In the genomic region with DNA sequence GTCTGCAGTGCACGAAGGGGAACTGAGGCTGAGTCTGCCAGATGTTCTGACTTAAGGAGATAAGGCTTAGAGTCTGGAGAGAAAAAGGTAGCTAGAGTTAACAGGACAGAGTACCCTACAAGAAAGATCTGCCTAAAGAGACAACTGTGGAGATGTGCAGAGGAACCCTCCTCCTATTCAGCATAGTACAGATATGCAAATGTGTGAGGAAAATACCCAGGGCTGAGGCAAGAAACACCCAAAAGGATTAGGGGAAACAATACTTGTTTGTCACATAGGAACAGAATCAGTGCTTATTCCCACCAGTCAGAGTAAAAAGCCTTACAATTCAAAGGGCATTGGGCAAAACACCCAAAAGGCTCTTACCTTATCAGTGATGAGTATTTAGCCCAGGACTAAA, we compare ENCODE assay signal across 22 cellular contexts.
A peak's percentile ranks its signal among the peaks of the same experiment; 100 is the strongest.
DNase-seq lines count a peak whose midpoint lies in the region; ATAC-seq, FAIRE-seq and TF ChIP-seq lines count a peak whose summit lies in the region.
"Had no signal": no experiment of that assay in that cellular context is flagged by ENCODE, and none has a peak within 500 bp of the region (broad histone marks: within the 10 kb centered on the region; RNA-seq: fewer than 3 reads in every experiment).

No MANE protein-coding gene starts in this region.

- H3K4me3 ChIP-seq in HAP-1 (no peak overlapping the region), SU-DHL-6 (ENCODE audit: insufficient read depth, low read length, poor library complexity, severe bottlenecking) (no peak overlapping the region), trophoblast cell (ENCODE audit: low read depth, low read length) (no peak overlapping the region)
- H3K4me3 ChIP-seq: BLaER1 treated with 17β-estradiol and CSF1 and Interleukin-3, amounts not matched to agents 10 nM and 100 nM had no signal

- in situ Hi-C loops in HAP-1 (cut with MboI; ENCODE audit: low sequenced_read_pairs): no loop called here

- DNase-seq in HAP-1 (ENCODE audit: low spot score in 2 of 2): peak; percentile 13 to 51
- no peak for DNase-seq in glutamatergic neuron
- no peak for DNase-seq in trophoblast cell
- no peak for DNase-seq in AG08395 (ENCODE audit: low spot score)
- DNase-seq in hypothalamus (lab: John Stamatoyannopoulos, UW): no peak
- no peak for DNase-seq in HTR-8/SVneo (ENCODE audit: insufficient read length, low spot score)
- DNase-seq: Calu3; CD8-positive, alpha-beta T cell; GF-D8; H9; NCI-H1436; NCI-H2029; NCI-H2171; NCI-H82; OCI-M1; SHP77; SK-N-SH; T-cell had no signal

- no peak for TF ChIP-seq CTCF in SU-DHL-6 (IDR thresholded peaks at IDR 0.05; ENCODE audit: insufficient read depth, low read length, poor library complexity, severe bottlenecking)
- TF ChIP-seq CTCF in glutamatergic neuron (IDR thresholded peaks at IDR 0.05; ENCODE audit: partially characterized antibody, unreplicated experiment): no peak

- H3K79me2 ChIP-seq in SU-DHL-6 (ENCODE audit: insufficient read depth, low read length) (peaks cover 27% of the 10 kb centered on the region), trophoblast cell (ENCODE audit: control insufficient read depth, insufficient read depth, low read length, poor library complexity) (no peaks in the 10 kb centered on the region)

- H4K8ac ChIP-seq in trophoblast cell (ENCODE audit: low read depth, low read length): no peak overlapping the region

- H3K9me3 ChIP-seq in HAP-1 (no peaks in the 10 kb centered on the region), SU-DHL-6 (ENCODE audit: insufficient read depth, low read length) (no peaks in the 10 kb centered on the region), trophoblast cell (ENCODE audit: insufficient read depth, low read depth, low read length) (no peaks in the 10 kb centered on the region)
- H3K9me3 ChIP-seq: SK-N-SH had no signal

- no peak overlapping the region for H3K14ac ChIP-seq in trophoblast cell (ENCODE audit: low read length)

- H2AFZ ChIP-seq in SU-DHL-6 (ENCODE audit: low read depth, low read length, severe bottlenecking) (no peak overlapping the region), trophoblast cell (ENCODE audit: insufficient read depth, low read length, poor library complexity) (no peak overlapping the region)

- no peak for FAIRE-seq in HTR-8/SVneo (lab: Jason Lieb, UNC)
- FAIRE-seq: GM12891 had no signal

- H3K9me3 Mint-ChIP-seq in glutamatergic neuron (ENCODE audit: unreplicated experiment): no peaks in the 10 kb centered on the region
- H3K9me3 Mint-ChIP-seq: H9 had no signal

- no CpG with 5 or more reads among the region's 1 CpG for WGBS in trophoblast cell (ENCODE audit: extremely low coverage, insufficient coverage, insufficient read length)

- H4K20me1 ChIP-seq in SU-DHL-6 (ENCODE audit: low read depth, low read length): peaks cover 4% of the 10 kb centered on the region

- peaks cover 53% of the 10 kb centered on the region; the same call in 1 of the 2 replicates for H3F3A ChIP-seq in SU-DHL-6 (ENCODE audit: insufficient read depth)

- H3K36me3 ChIP-seq in HAP-1 (replicated peaks): peaks cover 32% of the 10 kb centered on the region
- H3K36me3 ChIP-seq in SU-DHL-6 (ENCODE audit: low read length): peaks cover 92% of the 10 kb centered on the region
- peaks cover 6 to 8% of the 10 kb centered on the region in 2 experiments for H3K36me3 ChIP-seq in trophoblast cell (ENCODE audit: control insufficient read depth in 1 of 2, insufficient read depth in 2 of 2, low read length in 2 of 2)

- no peak overlapping the region for H3K23ac ChIP-seq in trophoblast cell (ENCODE audit: low read length)

- H3K4me1 Mint-ChIP-seq in glutamatergic neuron (ENCODE audit: low read depth, unreplicated experiment): peaks cover 1% of the 10 kb centered on the region

- H4K91ac ChIP-seq in trophoblast cell (ENCODE audit: low read depth, low read length): no peak overlapping the region

- H3K4me1 ChIP-seq in HAP-1 (peaks cover 4% of the 10 kb centered on the region), trophoblast cell (ENCODE audit: control insufficient read depth in 1 of 2, insufficient read depth in 2 of 2, low read length in 2 of 2) (peaks cover 0 to 3% of the 10 kb centered on the region in 2 experiments)

- H3K27me3 ChIP-seq in HAP-1 (ENCODE audit: low read depth): no peaks in the 10 kb centered on the region
- H3K27me3 ChIP-seq in SU-DHL-6 (ENCODE audit: low read length): no peaks in the 10 kb centered on the region
- no peaks in the 10 kb centered on the region for H3K27me3 ChIP-seq in trophoblast cell (ENCODE audit: insufficient read depth, low read length)
- H3K27me3 ChIP-seq: BLaER1 treated with 17β-estradiol and CSF1 and Interleukin-3, amounts not matched to agents 10 nM and 100 nM had no signal

- peaks cover 8% of the 10 kb centered on the region for H3K36me3 Mint-ChIP-seq in glutamatergic neuron (ENCODE audit: unreplicated experiment)

- no peak overlapping the region for H2BK120ac ChIP-seq in trophoblast cell (ENCODE audit: insufficient read depth, low read length, poor library complexity)

- no peak for ATAC-seq in HG02678 (IDR thresholded peaks at IDR 0.05; ENCODE audit: unreplicated experiment)
- ATAC-seq: CD8-positive, alpha-beta T cell; T-cell had no signal

- H3K27ac ChIP-seq in SU-DHL-6 (ENCODE audit: low read depth, low read length): peak overlapping the region; percentile 3; the same call in 1 of the 2 replicates
- peak overlapping the region; percentile 26 for H3K27ac ChIP-seq in trophoblast cell (ENCODE audit: low read depth, low read length)
- H3K27ac ChIP-seq: BLaER1 treated with 17β-estradiol and CSF1 and Interleukin-3, amounts not matched to agents 10 nM and 100 nM had no signal

- no peak overlapping the region for H3K4ac ChIP-seq in trophoblast cell (ENCODE audit: low read depth, low read length)

- H2BK12ac ChIP-seq in trophoblast cell (ENCODE audit: low read length): no peak overlapping the region

- H3K4me3 Mint-ChIP-seq in glutamatergic neuron (ENCODE audit: unreplicated experiment): no peak overlapping the region
- H3K4me3 Mint-ChIP-seq: CD8-positive, alpha-beta T cell; H9; T-cell had no signal

- peak overlapping the region; percentile 63 for H2BK5ac ChIP-seq in trophoblast cell (ENCODE audit: low read depth, low read length, poor library complexity)

- no peaks in the 10 kb centered on the region for H3K9me2 ChIP-seq in SU-DHL-6 (replicated peaks; ENCODE audit: insufficient read depth, low read length)
- H3K9me2 ChIP-seq: SK-N-SH had no signal

- no peak overlapping the region for H4K12ac ChIP-seq in trophoblast cell (ENCODE audit: low read depth, low read length)

- peak overlapping the region; percentile 57 for H3K27ac Mint-ChIP-seq in glutamatergic neuron (ENCODE audit: unreplicated experiment)
- H3K27ac Mint-ChIP-seq: T-cell had no signal

- H3K9ac ChIP-seq in SU-DHL-6 (ENCODE audit: low read length): no peak overlapping the region
- H3K9ac ChIP-seq in trophoblast cell (ENCODE audit: low read length): no peak overlapping the region
- H3K9ac ChIP-seq: BLaER1 treated with 17β-estradiol and CSF1 and Interleukin-3, amounts not matched to agents 10 nM and 100 nM; SK-N-SH had no signal

- no peak overlapping the region for H2AK5ac ChIP-seq in trophoblast cell (ENCODE audit: low read length)

- H3K4me2 ChIP-seq in SU-DHL-6 (ENCODE audit: low read depth, low read length, poor library complexity, severe bottlenecking) (no peak overlapping the region), trophoblast cell (ENCODE audit: low read length) (no peak overlapping the region)
- H3K4me2 ChIP-seq: BLaER1 treated with 17β-estradiol and CSF1 and Interleukin-3, amounts not matched to agents 10 nM and 100 nM; SK-N-SH had no signal

- H3K79me1 ChIP-seq in trophoblast cell (ENCODE audit: low read length): no peaks in the 10 kb centered on the region

- no peak overlapping the region for H3K18ac ChIP-seq in trophoblast cell (ENCODE audit: low read length)

- H3K27me3 Mint-ChIP-seq in glutamatergic neuron (ENCODE audit: unreplicated experiment): no peaks in the 10 kb centered on the region
- H3K27me3 Mint-ChIP-seq: T-cell had no signal

Comparison
In these comparisons a context has a peak if more than half of its experiments do, and no peak if none do; other contexts are left out.
1. DNase-seq: peak in HAP-1 (2 of 2); none in glutamatergic neuron (single experiment), trophoblast cell (0 of 2), AG08395 (single experiment), hypothalamus (0 of 51) and HTR-8/SVneo (single experiment).